Comparison of ENCODE assay signal across 16 cellular contexts in the genomic region with DNA sequence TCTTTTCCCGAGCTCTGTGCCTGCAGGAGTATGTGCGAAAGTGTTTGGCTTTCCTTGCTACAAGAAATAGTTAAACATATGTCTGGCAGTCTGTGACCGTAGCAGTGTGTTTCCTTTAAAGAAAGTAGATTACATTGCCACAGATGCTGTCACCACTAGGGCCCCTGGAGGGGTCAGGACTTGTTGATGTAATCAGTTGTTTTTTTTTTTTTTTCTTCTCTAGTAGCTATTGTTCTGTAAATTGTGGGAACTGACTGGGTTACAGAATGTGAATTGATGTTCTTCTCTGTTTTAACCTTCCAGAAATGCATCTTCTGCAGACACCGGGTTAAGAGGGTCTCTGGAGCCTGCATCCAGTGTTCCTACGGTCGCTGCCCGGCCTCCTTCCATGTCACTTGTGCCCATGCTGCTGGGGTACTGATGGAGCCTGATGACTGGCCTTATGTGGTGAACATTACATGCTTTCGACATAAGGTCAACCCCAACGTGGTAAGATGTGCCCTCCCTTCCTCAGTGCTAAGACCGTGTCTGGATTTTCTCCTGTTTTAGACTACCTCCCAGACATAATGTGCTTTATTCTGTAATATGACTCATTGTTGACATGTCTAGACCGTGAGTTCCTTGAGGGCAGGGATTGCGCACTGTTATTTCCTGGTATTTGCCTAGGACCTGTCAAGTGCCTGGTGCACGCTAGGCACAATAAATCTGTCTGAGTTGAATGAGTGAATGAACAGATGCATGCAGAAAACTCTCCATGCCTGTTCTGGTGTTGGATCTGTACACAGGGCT.
DNase-seq lines count a peak whose midpoint lies in the region; ATAC-seq and TF ChIP-seq lines count a peak whose summit lies in the region.
"Had no signal": no experiment of that assay in that cellular context is flagged by ENCODE, and none has a peak within 500 bp of the region (broad histone marks: within the 10 kb centered on the region; RNA-seq: fewer than 3 reads in every experiment).

No MANE protein-coding gene starts in this region.

- peaks cover 2% of the 10 kb centered on the region for H3K4me1 ChIP-seq in adipocyte (ENCODE audit: control insufficient read depth, insufficient read depth, low read length)
- H3K4me1 ChIP-seq: tibial artery had no signal

- H3K9me3 ChIP-seq in adipocyte (ENCODE audit: control insufficient read depth, low read length) = no peaks in the 10 kb centered on the region
- H3K9me3 ChIP-seq: tibial artery had no signal

- no peak overlapping the region for H3K9ac ChIP-seq in adipocyte (ENCODE audit: low read length)

- H3K4me3 ChIP-seq in adipocyte (ENCODE audit: low read length) (no peak overlapping the region), fibroblast of pulmonary artery (replicated peaks; ENCODE audit: low read depth, low read length) (no peak overlapping the region)
- H3K4me3 ChIP-seq: tibial artery had no signal

- no peak for TF ChIP-seq CTCF in fibroblast of pulmonary artery (IDR thresholded peaks at IDR 0.05; ENCODE audit: low read length, missing control alignments)

- H3K27me3 ChIP-seq in adipocyte (replicated peaks; ENCODE audit: control insufficient read depth, insufficient read depth, low read length) = no peaks in the 10 kb centered on the region
- H3K27me3 ChIP-seq: tibial artery had no signal

- ATAC-seq in GM21619 (IDR thresholded peaks at IDR 0.05; ENCODE audit: unreplicated experiment) = no peak
- no peak for ATAC-seq in HG03135 (IDR thresholded peaks at IDR 0.05; ENCODE audit: unreplicated experiment)
- ATAC-seq: sciatic nerve had no signal

- H3K36me3 ChIP-seq in adipocyte (ENCODE audit: control insufficient read depth, insufficient read depth, low read length, severe bottlenecking) = peaks cover 17% of the 10 kb centered on the region

- DNase-seq in NCI-H2171 treated with DMSO at 0.1 percent for 48 hours (lab: John Stamatoyannopoulos, UW) (peak; percentile 36), NCI-H2171 (lab: John Stamatoyannopoulos, UW) (no peak), adipocyte (ENCODE audit: low read depth) (peak; percentile 5), fibroblast of pulmonary artery (ENCODE audit: low read depth) (peak; percentile 74), renal cortical epithelial cell (ENCODE audit: low read depth) (peak; percentile 22), NCI-H526 (lab: John Stamatoyannopoulos, UW) (no peak)
- DNase-seq: 8988T; activated CD8-positive, alpha-beta memory T cell treated with anti-CD3 and anti-CD28 coated beads for 24 hours; left ventricle myocardium superior; NCI-H1092 treated with DMSO at 0.1 percent for 48 hours; NCI-H226; stimulated activated CD4-positive, alpha-beta T cell treated with anti-CD3 and anti-CD28 coated beads, Interleukin-4, amount 100 ng/mL, for 1 hour; tibial artery had no signal

Comparison
In these comparisons a context has a peak if more than half of its experiments do, and no peak if none do; other contexts are left out.
1. DNase-seq: peak in NCI-H2171 treated with DMSO at 0.1 percent for 48 hours (single experiment), adipocyte (single experiment), fibroblast of pulmonary artery (single experiment) and renal cortical epithelial cell (single experiment); none in NCI-H2171 (single experiment) and NCI-H526 (0 of 2).